37 cellular contexts compared by ENCODE assay signal in the genomic region with DNA sequence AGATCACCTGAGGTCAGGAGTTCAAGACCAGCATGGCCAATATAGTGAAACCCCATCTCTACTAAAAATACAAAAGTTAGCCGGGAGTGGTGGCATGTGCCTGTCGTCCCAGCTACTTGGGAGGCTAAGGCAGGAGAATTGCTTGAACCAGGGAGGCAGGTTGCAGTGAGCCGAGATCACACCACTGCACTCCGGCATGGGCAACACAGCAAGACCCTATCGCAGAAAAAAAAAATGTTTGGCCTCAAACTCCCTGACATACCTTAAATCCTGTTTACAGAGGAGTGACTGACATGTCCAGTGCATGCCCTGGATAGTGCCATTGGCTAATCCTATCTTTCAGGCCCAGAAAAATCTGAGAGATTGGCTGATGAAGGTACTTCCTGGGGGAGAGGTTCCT. TPM values are rescaled to one million over a fixed set of nuclear protein-coding genes. Genes with fewer than 3 reads are reported as not detected.
"Had no signal": no experiment of that assay in that cellular context is flagged by ENCODE, and none has a peak within 500 bp of the region (broad histone marks: within the 10 kb centered on the region; RNA-seq: fewer than 3 reads in every experiment).

No MANE protein-coding gene starts in this region.

- H3K36me3 ChIP-seq: brain microvascular endothelial cell had no signal

- H3K27ac ChIP-seq: adrenal gland, body of pancreas, brain microvascular endothelial cell, breast epithelium, VCaP had no signal

- H3K27me3 ChIP-seq: adrenal gland, body of pancreas, brain microvascular endothelial cell, breast epithelium had no signal

- H3K4me1 ChIP-seq: adrenal gland, breast epithelium had no signal

- H3K27ac Mint-ChIP-seq: activated CD4-positive, alpha-beta memory T cell treated with anti-CD3 and anti-CD28 coated beads, Interleukin-2, amount 10 ng/mL, durations not matched to agents 7 days and 5 days; activated CD4-positive, alpha-beta T cell treated with anti-CD3 and anti-CD28 coated beads for 36 hours; activated CD4-positive, alpha-beta T cell treated with anti-CD3 and anti-CD28 coated beads, Interleukin-2, amount 10 ng/mL, durations not matched to agents 7 days and 5 days; activated CD8-positive, alpha-beta memory T cell treated with anti-CD3 and anti-CD28 coated beads, Interleukin-2, amount 10 ng/mL, durations not matched to agents 7 days and 5 days; activated CD8-positive, alpha-beta T cell treated with anti-CD3 and anti-CD28 coated beads, Interleukin-2, amount 10 ng/mL, durations not matched to agents 7 days and 5 days; activated naive CD4-positive, alpha-beta T cell treated with anti-CD3 and anti-CD28 coated beads, Interleukin-2, amount 10 ng/mL, durations not matched to agents 7 days and 5 days; activated naive CD4-positive, alpha-beta T cell treated with anti-CD3 and anti-CD28 coated beads, Interleukin-2, amount 50 U/mL, for 72 hours; activated naive CD8-positive, alpha-beta T cell treated with anti-CD3 and anti-CD28 coated beads for 36 hours; activated T-cell treated with anti-CD3 and anti-CD28 coated beads, Interleukin-2, amount 50 U/mL, for 24 hours; activated T-helper 2 cell treated with anti-CD3 and anti-CD28 coated beads, Interferon-gamma antibody, Interleukin-2, Interleukin-4, amounts not matched to agents 10 μg/mL and 5 μg/mL and 100 μg/mL, durations not matched to agents 14 hours and 24 hours and 36 hours; T-helper 1 cell treated with Interleukin-12 subunit alpha and Interleukin-12 subunit beta and Interleukin-4 antibody, amounts not matched to agents 30 μg/mL and 1 μg/mL, for 36 hours; T-helper 2 cell treated with Interferon-gamma antibody and Interleukin-4, amounts not matched to agents 5 μg/mL and 100 μg/mL, for 36 hours had no signal

- H3K4me1 Mint-ChIP-seq: activated CD4-positive, alpha-beta T cell treated with anti-CD3 and anti-CD28 coated beads, Interleukin-2, amount 10 ng/mL, durations not matched to agents 7 days and 5 days had no signal

- H3K27me3 Mint-ChIP-seq: activated CD4-positive, alpha-beta memory T cell treated with anti-CD3 and anti-CD28 coated beads, Interleukin-2, amount 10 ng/mL, durations not matched to agents 7 days and 5 days; activated CD4-positive, alpha-beta T cell treated with anti-CD3 and anti-CD28 coated beads for 36 hours; activated CD4-positive, alpha-beta T cell treated with anti-CD3 and anti-CD28 coated beads, Interleukin-2, amount 10 ng/mL, durations not matched to agents 7 days and 5 days; activated CD8-positive, alpha-beta memory T cell treated with anti-CD3 and anti-CD28 coated beads, Interleukin-2, amount 10 ng/mL, durations not matched to agents 7 days and 5 days; activated naive CD8-positive, alpha-beta T cell treated with anti-CD3 and anti-CD28 coated beads for 36 hours; activated T-cell treated with anti-CD3 and anti-CD28 coated beads, Interleukin-2, amount 50 U/mL, for 24 hours had no signal

- H3K4me3 Mint-ChIP-seq: activated CD4-positive, alpha-beta memory T cell treated with anti-CD3 and anti-CD28 coated beads, Interleukin-2, amount 10 ng/mL, durations not matched to agents 7 days and 5 days; activated CD4-positive, alpha-beta T cell treated with anti-CD3 and anti-CD28 coated beads for 36 hours; activated CD4-positive, alpha-beta T cell treated with anti-CD3 and anti-CD28 coated beads, Interleukin-2, amount 10 ng/mL, durations not matched to agents 7 days and 5 days; activated CD8-positive, alpha-beta memory T cell treated with anti-CD3 and anti-CD28 coated beads, Interleukin-2, amount 10 ng/mL, durations not matched to agents 7 days and 5 days; activated CD8-positive, alpha-beta T cell treated with anti-CD3 and anti-CD28 coated beads, Interleukin-2, amount 10 ng/mL, durations not matched to agents 7 days and 5 days; activated naive CD4-positive, alpha-beta T cell treated with anti-CD3 and anti-CD28 coated beads, Interleukin-2, amount 10 ng/mL, durations not matched to agents 7 days and 5 days; activated naive CD8-positive, alpha-beta T cell treated with anti-CD3 and anti-CD28 coated beads for 36 hours; activated T-cell treated with anti-CD3 and anti-CD28 coated beads, Interleukin-2, amount 50 U/mL, for 24 hours; T-helper 1 cell treated with Interleukin-12 subunit alpha and Interleukin-12 subunit beta and Interleukin-4 antibody, amounts not matched to agents 30 μg/mL and 1 μg/mL, for 36 hours; T-helper 2 cell treated with Interferon-gamma antibody and Interleukin-4, amounts not matched to agents 5 μg/mL and 100 μg/mL, for 36 hours had no signal

- H3K9me3 Mint-ChIP-seq: activated CD4-positive, alpha-beta memory T cell treated with anti-CD3 and anti-CD28 coated beads, Interleukin-2, amount 10 ng/mL, durations not matched to agents 7 days and 5 days; activated CD4-positive, alpha-beta T cell treated with anti-CD3 and anti-CD28 coated beads, Interleukin-2, amount 10 ng/mL, durations not matched to agents 7 days and 5 days; activated naive CD4-positive, alpha-beta T cell treated with anti-CD3 and anti-CD28 coated beads, Interleukin-2, amount 10 ng/mL, durations not matched to agents 7 days and 5 days; activated naive CD4-positive, alpha-beta T cell treated with anti-CD3 and anti-CD28 coated beads, Interleukin-2, amount 50 U/mL, for 72 hours; activated naive CD8-positive, alpha-beta T cell treated with anti-CD3 and anti-CD28 coated beads for 36 hours; activated T-cell treated with anti-CD3 and anti-CD28 coated beads, Interleukin-2, amount 50 U/mL, for 24 hours; activated T-helper 2 cell treated with anti-CD3 and anti-CD28 coated beads, Interferon-gamma antibody, Interleukin-2, Interleukin-4, amounts not matched to agents 10 μg/mL and 5 μg/mL and 100 μg/mL, durations not matched to agents 14 hours and 24 hours and 36 hours; T-helper 1 cell treated with Interleukin-12 subunit alpha and Interleukin-12 subunit beta and Interleukin-4 antibody, amounts not matched to agents 30 μg/mL and 1 μg/mL, for 36 hours; T-helper 2 cell treated with Interferon-gamma antibody and Interleukin-4, amounts not matched to agents 5 μg/mL and 100 μg/mL, for 36 hours had no signal

- H3K9me3 ChIP-seq: adrenal gland, body of pancreas, breast epithelium had no signal

- H3K4me3 ChIP-seq: adrenal gland, body of pancreas, breast epithelium had no signal

- DNase-seq: activated CD4-positive, alpha-beta memory T cell treated with anti-CD3 and anti-CD28 coated beads, Interleukin-2, amount 10 ng/mL, durations not matched to agents 7 days and 5 days; activated CD4-positive, alpha-beta T cell treated with anti-CD3 and anti-CD28 coated beads for 1 hour; activated CD4-positive, alpha-beta T cell treated with anti-CD3 and anti-CD28 coated beads for 36 hours; activated CD4-positive, alpha-beta T cell treated with anti-CD3 and anti-CD28 coated beads for 48 hours; activated CD4-positive, alpha-beta T cell treated with anti-CD3 and anti-CD28 coated beads, Interleukin-2, amount 10 ng/mL, durations not matched to agents 7 days and 5 days; activated CD4-positive, alpha-beta T cell treated with anti-CD3 and anti-CD28 coated beads, Interleukin-2, amount 50 U/mL, for 48 hours; activated CD4-positive, CD25-positive, alpha-beta regulatory T cell; activated CD8-positive, alpha-beta memory T cell treated with anti-CD3 and anti-CD28 coated beads for 24 hours; activated CD8-positive, alpha-beta memory T cell treated with anti-CD3 and anti-CD28 coated beads, Interleukin-2, amount 10 ng/mL, durations not matched to agents 7 days and 5 days; activated CD8-positive, alpha-beta memory T cell treated with anti-CD3 and anti-CD28 coated beads, Interleukin-2, amount 50 U/mL, for 48 hours; activated CD8-positive, alpha-beta T cell treated with anti-CD3 and anti-CD28 coated beads, Interleukin-2, amount 10 ng/mL, durations not matched to agents 7 days and 5 days; activated effector memory CD4-positive, alpha-beta T cell treated with Interleukin-2 at 50 U/mL for 16 hours; activated gamma-delta T cell; activated naive CD4-positive, alpha-beta T cell treated with anti-CD3 and anti-CD28 coated beads, Interleukin-2, amount 10 ng/mL, durations not matched to agents 7 days and 5 days; activated naive CD4-positive, alpha-beta T cell treated with Interleukin-2 at 50 U/mL for 16 hours; activated naive CD8-positive, alpha-beta T cell treated with anti-CD3 and anti-CD28 coated beads for 36 hours; activated T-cell treated with anti-CD3 and anti-CD28 coated beads, Interleukin-2, amount 50 U/mL, for 24 hours; activated T-cell treated with anti-CD3 and anti-CD28 coated beads, Interleukin-2, amount 50 U/mL, for 48 hours; adrenal gland; amniotic stem cell; aorta; body of pancreas; central memory CD4-positive, alpha-beta T cell; T-helper 1 cell; T-helper 2 cell; T-helper 9 cell had no signal

- ATAC-seq: activated CD4-positive, CD25-positive, alpha-beta regulatory T cell treated with anti-CD3 and anti-CD28 coated beads, Interleukin-2, amount 50 U/mL, for 24 hours; body of pancreas had no signal

- FAIRE-seq: astrocyte, TTC549 had no signal

RNA-seq across cellular contexts. Expression of a gene that starts 29.6 kb away (rescaled TPM):
- total RNA-seq: cardiac septum had no signal
